Comparison of ENCODE assay signal across 8 cellular contexts in the genomic region with DNA sequence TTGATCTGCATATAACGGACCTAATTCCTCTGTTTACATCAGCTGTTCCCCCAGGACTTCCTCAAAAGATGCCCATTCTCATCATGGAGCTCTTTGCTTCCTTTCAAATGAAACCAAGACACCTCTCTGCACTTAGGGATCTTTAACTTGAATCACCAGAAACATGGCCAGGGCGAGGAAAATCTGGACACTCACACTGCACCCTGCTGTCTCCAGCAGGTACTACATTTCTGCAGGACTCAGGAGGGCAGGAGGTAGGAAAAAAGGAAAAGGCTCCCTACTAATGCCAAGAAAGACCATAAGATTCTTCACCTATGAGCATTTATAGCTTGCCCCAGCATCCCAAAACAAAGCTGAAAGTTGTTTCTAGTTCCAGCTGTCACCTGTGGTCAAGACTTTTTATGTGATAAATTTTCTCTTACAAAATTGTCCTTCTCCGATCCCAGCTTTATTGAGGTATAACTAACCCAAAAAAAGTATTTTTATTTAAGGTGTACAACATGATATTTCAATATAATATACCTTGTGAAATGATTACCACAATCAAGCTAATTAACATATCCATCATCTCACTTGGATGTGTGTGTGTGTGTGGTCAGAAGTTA.
DNase-seq lines count a peak whose midpoint lies in the region; ATAC-seq, FAIRE-seq and TF ChIP-seq lines count a peak whose summit lies in the region.

No MANE protein-coding gene starts in this region.

- peaks cover 2% of the 10 kb centered on the region for H3K9me3 Mint-ChIP-seq in chondrocyte (ENCODE audit: low read depth)

- H3K27ac Mint-ChIP-seq in chondrocyte (ENCODE audit: unreplicated experiment): no peak overlapping the region

- H3K27me3 ChIP-seq in left lung: no peaks in the 10 kb centered on the region
- H3K27me3 ChIP-seq in testis: no peaks in the 10 kb centered on the region

- H3K4me3 Mint-ChIP-seq in chondrocyte (ENCODE audit: unreplicated experiment): no peak overlapping the region

- H3K27ac ChIP-seq in left lung: no peak overlapping the region
- H3K27ac ChIP-seq in testis: no peak overlapping the region

- DNase-seq in CD1c-positive myeloid dendritic cell (ENCODE audit: extremely low spot score): peak; percentile 47
- DNase-seq in GM19240 (ENCODE audit: insufficient read length, low spot score): peak; percentile 33
- peak; percentile 25 for DNase-seq in RCC 7860 (ENCODE audit: low spot score)
- DNase-seq in chondrocyte (ENCODE audit: low spot score): no peak
- no peak for DNase-seq in left lung
- peak; percentile 63 for DNase-seq in testis
- no peak for DNase-seq in superior temporal gyrus (ENCODE audit: extremely low spot score)

- H3K36me3 ChIP-seq in left lung: no peaks in the 10 kb centered on the region
- H3K36me3 ChIP-seq in testis (ENCODE audit: low read depth, missing control alignments): no peaks in the 10 kb centered on the region

- WGBS in testis, 2 donors: 62 to 66% methylated on average over 3 of the region's 3 CpGs

- peak; percentile 27 for FAIRE-seq in RCC 7860 (lab: Jason Lieb, UNC)

- no peaks in the 10 kb centered on the region for H3K4me1 Mint-ChIP-seq in chondrocyte (ENCODE audit: low read depth)

- H3K36me3 Mint-ChIP-seq in chondrocyte (ENCODE audit: low read depth): no peaks in the 10 kb centered on the region

- H3K27me3 Mint-ChIP-seq in chondrocyte (ENCODE audit: low read depth): peaks cover 2% of the 10 kb centered on the region

- H3K9me3 ChIP-seq in left lung: no peaks in the 10 kb centered on the region
- H3K9me3 ChIP-seq in testis: no peaks in the 10 kb centered on the region

- no peak for TF ChIP-seq POLR2A in testis (IDR thresholded peaks at IDR 0.05)

- H3K4me3 ChIP-seq in left lung (no peak overlapping the region), testis (no peak overlapping the region)

- ATAC-seq in left lung (peak; percentile 95), GM18519 (IDR thresholded peaks at IDR 0.05; ENCODE audit: low FRiP score, unreplicated experiment) (no peak)

- TF ChIP-seq CTCF in chondrocyte (IDR thresholded peaks at IDR 0.05) (peak; percentile 85), left lung (IDR thresholded peaks at IDR 0.05) (peak; percentile 68 to 74), testis (IDR thresholded peaks at IDR 0.05) (peak; percentile 55 to 74 (median 68))

- no peaks in the 10 kb centered on the region for H3K4me1 ChIP-seq in left lung
- H3K4me1 ChIP-seq in testis: no peaks in the 10 kb centered on the region

- intact Hi-C loops in left lung (cut with DNase I) (loop anchor here in 1 of 2 donors (10.0 kb wide), 1 partner anchor 489 kb away; no protein-coding TSS in a partner anchor), testis (cut with DNase I; ENCODE audit: low total_unique reads) (no loop called here)

Comparison
In these comparisons a context has a peak if more than half of its experiments do, and no peak if none do; other contexts are left out.
1. DNase-seq: peak in CD1c-positive myeloid dendritic cell (single experiment), GM19240 (single experiment), RCC 7860 (single experiment) and testis (single experiment); none in chondrocyte (single experiment), left lung (0 of 2) and superior temporal gyrus (single experiment).
2. Peak in every context shown above with its lines, with median percentiles within 50 percentile points of each other: CTCF ChIP-seq.